ENCODE assay signal across 8 cellular contexts in the genomic region with DNA sequence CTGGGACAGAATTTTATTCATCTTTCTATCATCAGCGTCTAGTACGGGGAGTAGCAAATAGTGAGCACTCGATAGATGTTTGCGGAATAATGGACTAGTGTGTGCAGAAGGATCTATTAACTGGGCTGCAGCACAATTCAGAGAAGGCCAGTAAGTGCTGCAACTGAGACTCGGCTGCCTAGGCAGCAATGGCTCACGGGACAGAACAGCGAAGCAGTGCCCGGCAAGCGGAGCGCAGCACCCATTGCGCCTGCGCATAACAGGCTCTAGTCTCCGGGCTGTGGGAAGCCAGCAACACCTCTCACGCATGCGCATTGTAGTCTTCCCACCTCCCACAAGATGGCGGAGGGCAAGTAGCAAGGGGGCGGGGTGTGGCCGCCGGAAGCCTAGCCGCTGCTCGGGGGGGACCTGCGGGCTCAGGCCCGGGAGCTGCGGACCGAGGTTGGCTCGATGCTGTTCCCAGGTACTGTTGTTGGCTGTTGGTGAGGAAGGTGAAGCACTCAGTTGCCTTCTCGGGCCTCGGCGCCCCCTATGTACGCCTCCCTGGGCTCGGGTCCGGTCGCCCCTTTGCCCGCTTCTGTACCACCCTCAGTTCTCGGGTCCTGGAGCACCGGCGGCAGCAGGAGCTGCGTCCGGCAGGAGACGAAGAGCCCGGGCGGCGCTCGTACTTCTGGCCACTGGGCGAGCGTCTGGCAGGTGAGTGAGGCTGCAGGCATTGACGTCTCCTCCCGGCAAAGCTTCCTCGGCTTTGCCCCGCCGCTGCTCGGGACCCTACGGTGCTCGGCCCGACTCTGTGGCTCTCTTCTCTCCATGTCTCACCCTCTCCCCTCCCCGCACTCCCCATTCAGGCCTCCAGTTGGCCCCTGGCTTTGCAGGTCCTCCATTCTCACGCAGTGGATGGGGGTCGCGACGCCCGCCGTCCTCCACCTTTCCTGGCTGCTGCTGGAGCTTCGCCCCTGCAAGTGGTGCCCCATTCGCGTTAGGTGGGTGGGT.
A peak's percentile ranks its signal among the peaks of the same experiment; 100 is the strongest.
DNase-seq lines count a peak whose midpoint lies in the region; ATAC-seq and TF ChIP-seq lines count a peak whose summit lies in the region.

No MANE protein-coding gene starts in this region.

- peak; percentile 98 for DNase-seq in AG10803 (ENCODE audit: low read depth)
- DNase-seq in NCI-H345 (lab: John Stamatoyannopoulos, UW): peak; percentile 97
- peak; percentile 87 to 95 (median 91) for DNase-seq in activated CD4-positive, CD25-positive, alpha-beta regulatory T cell (lab: John Stamatoyannopoulos, UW)
- DNase-seq in central memory CD4-positive, alpha-beta T cell: peak; percentile 98
- DNase-seq in inferior parietal cortex (ENCODE audit: extremely low spot score): peak; percentile 100
- peak; percentile 95 for DNase-seq in smooth muscle cell of the brain vasculature (ENCODE audit: low read depth, low spot score)

- ATAC-seq in GM19025 (IDR thresholded peaks at IDR 0.05; ENCODE audit: low read depth, unreplicated experiment) (peak; percentile 92), HG03280 (IDR thresholded peaks at IDR 0.05; ENCODE audit: unreplicated experiment) (peak; percentile 97)

- H3K4me3 ChIP-seq in AG10803 (ENCODE audit: low read length): peak overlapping the region; percentile 93

- TF ChIP-seq CTCF in AG10803 (conservative IDR thresholded peaks at IDR 0.05; ENCODE audit: low read length): no peak; the same call in 1 of the 2 replicates

Comparison
In these comparisons a context has a peak if more than half of its experiments do, and no peak if none do; other contexts are left out.
1. Peak in every context shown above with its lines: DNase-seq, ATAC-seq and H3K4me3 ChIP-seq.